9 cellular contexts compared by ENCODE assay signal in the genomic region with DNA sequence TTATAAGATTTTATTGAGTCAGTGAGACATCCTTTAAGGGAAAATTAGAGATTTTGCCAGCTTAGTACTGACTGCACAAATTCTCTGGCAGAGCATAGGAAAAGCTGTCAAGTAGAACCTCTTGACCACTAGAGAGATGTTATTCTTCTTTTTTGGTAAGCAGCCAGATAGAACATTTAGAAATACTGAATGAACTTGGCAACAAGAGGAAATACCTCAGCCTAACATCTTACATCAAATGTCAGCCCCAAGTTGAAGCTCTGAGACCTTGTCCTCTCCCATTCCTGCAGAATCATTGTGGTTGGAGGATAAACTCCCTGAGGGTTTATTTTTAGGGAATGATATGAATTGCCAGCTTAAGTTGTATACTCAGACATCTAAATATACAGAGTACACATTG. TPM values are rescaled to one million over a fixed set of nuclear protein-coding genes. Genes with fewer than 3 reads are reported as not detected.
DNase-seq lines count a peak whose midpoint lies in the region; ATAC-seq, FAIRE-seq and TF ChIP-seq lines count a peak whose summit lies in the region.
"Had no signal": no experiment of that assay in that cellular context is flagged by ENCODE, and none has a peak within 500 bp of the region (broad histone marks: within the 10 kb centered on the region; RNA-seq: fewer than 3 reads in every experiment).

No MANE protein-coding gene starts in this region.

- H3K4me1 ChIP-seq in K562 (replicated peaks in 1 of 2; ENCODE audit: control insufficient read depth in 2 of 2, insufficient read depth in 2 of 2, low read length in 2 of 2) (peaks cover 0 to 19% of the 10 kb centered on the region in 2 experiments; a peak in 2 of 5 replicates), stomach smooth muscle (ENCODE audit: control insufficient read depth, insufficient read depth, low read length) (peaks cover 23% of the 10 kb centered on the region)

- FAIRE-seq in K562 (lab: Jason Lieb, UNC), result peak; percentile 69

- TF ChIP-seq RAD21 in K562 (CRISPR knock-in tag; conservative IDR thresholded peaks at IDR 0.05 in 1 of 2, IDR thresholded peaks at IDR 0.05 in 1 of 2), result no peak

- TF ChIP-seq POLR2A in K562 (conservative IDR thresholded peaks at IDR 0.05), result no peak

- no peaks in the 10 kb centered on the region for H3K79me2 ChIP-seq in K562 (ENCODE audit: control insufficient read depth, insufficient read depth, low read length)

- no peak for TF ChIP-seq EP300 in K562 (IDR thresholded peaks at IDR 0.05; ENCODE audit: low read length)

- in situ Hi-C loops in K562 (cut with MboI), result no loop called here

- intact Hi-C loops in K562 (cut with micrococcal nuclease), result no loop called here

- CTCF ChIA-PET in K562 (lab: Yijun Ruan, JAX; ENCODE audit: low intra/inter-chr PET ratio), result no interaction called here
- CTCF ChIA-PET in activated CD8-positive, alpha-beta T cell treated with anti-CD3 and anti-CD28 coated beads, Interleukin-2, amount 10 ng/mL, durations not matched to agents 7 days and 5 days (lab: Charles Lee), result no interaction called here

- no peaks in the 10 kb centered on the region for H4K20me1 ChIP-seq in K562 (replicated peaks; ENCODE audit: control insufficient read depth, insufficient read depth, low read length)

- ATAC-seq in K562 (peak; percentile 61), HG02798 (IDR thresholded peaks at IDR 0.05; ENCODE audit: poor library complexity, unreplicated experiment) (no peak), HG02571 (IDR thresholded peaks at IDR 0.05; ENCODE audit: unreplicated experiment) (no peak), HG03432 (IDR thresholded peaks at IDR 0.05; ENCODE audit: unreplicated experiment) (no peak)
- no peak for ATAC-seq in activated CD8-positive, alpha-beta T cell treated with anti-CD3 and anti-CD28 coated beads, Interleukin-2, amount 10 ng/mL, durations not matched to agents 7 days and 5 days

- no peak overlapping the region for H3K4me2 ChIP-seq in K562 (ENCODE audit: insufficient read depth, low read length)

- H3K27ac ChIP-seq in K562 (ENCODE audit: extremely low read depth, low read depth, low read length) (no peak overlapping the region), stomach smooth muscle (ENCODE audit: low read length) (peak overlapping the region; percentile 58)

- peak overlapping the region; percentile 69; the same call in 1 of the 2 replicates for H3K4me3 Mint-ChIP-seq in HFFc6
- H3K4me3 Mint-ChIP-seq in activated CD8-positive, alpha-beta T cell treated with anti-CD3 and anti-CD28 coated beads, Interleukin-2, amount 10 ng/mL, durations not matched to agents 7 days and 5 days, result no peak overlapping the region

- H3K27me3 ChIP-seq in K562 (ENCODE audit: control insufficient read depth in 2 of 2, insufficient read depth in 2 of 2, low read length in 2 of 2) (no peaks in the 10 kb centered on the region), stomach smooth muscle (ENCODE audit: control insufficient read depth in 1 of 2, insufficient read depth in 2 of 2, low read length in 2 of 2) (no peaks in the 10 kb centered on the region)

- H3K4me1 Mint-ChIP-seq in HFFc6 (ENCODE audit: low read depth), result peaks cover 74% of the 10 kb centered on the region
- peaks cover 3% of the 10 kb centered on the region for H3K4me1 Mint-ChIP-seq in activated CD8-positive, alpha-beta T cell treated with anti-CD3 and anti-CD28 coated beads, Interleukin-2, amount 10 ng/mL, durations not matched to agents 7 days and 5 days (ENCODE audit: low read depth)

- H3K9me3 ChIP-seq in K562 (replicated peaks; ENCODE audit: control insufficient read depth, insufficient read depth, low read depth, low read length) (no peaks in the 10 kb centered on the region), stomach smooth muscle (ENCODE audit: control insufficient read depth in 2 of 2, low read length in 2 of 2) (no peaks in the 10 kb centered on the region)

- DNase-seq in HFFc6 (peak; percentile 93), K562 (ENCODE audit: extremely low read depth in 1 of 4, low spot score in 3 of 4) (peak in 2 of 4 experiments; percentile 9 to 38), inferior parietal cortex (ENCODE audit: extremely low spot score) (peak; percentile 57)
- no peak for DNase-seq in activated CD8-positive, alpha-beta T cell treated with anti-CD3 and anti-CD28 coated beads, Interleukin-2, amount 10 ng/mL, durations not matched to agents 7 days and 5 days
- DNase-seq: KBM-7 had no signal

- TF ChIP-seq CTCF in HFFc6 (IDR thresholded peaks at IDR 0.05) (no peak), K562 (IDR thresholded peaks at IDR 0.05 in 2 of 3, conservative IDR thresholded peaks at IDR 0.05 in 1 of 3; ENCODE audit: insufficient read depth in 2 of 3, low read depth in 1 of 3, low read length in 3 of 3) (no peak)

- peaks cover 4% of the 10 kb centered on the region; the same call in 1 of the 2 replicates for H3K36me3 Mint-ChIP-seq in HFFc6 (ENCODE audit: low read depth)
- peaks cover 19% of the 10 kb centered on the region for H3K36me3 Mint-ChIP-seq in activated CD8-positive, alpha-beta T cell treated with anti-CD3 and anti-CD28 coated beads, Interleukin-2, amount 10 ng/mL, durations not matched to agents 7 days and 5 days (ENCODE audit: low read depth)

- POLR2A ChIA-PET in K562 (lab: Yijun Ruan, JAX), result interaction anchor here (1.0 to 1.3 kb wide), 3 partner anchors 11 to 18 kb away, joined by 3 read pairs; no protein-coding TSS in a partner anchor
- POLR2A ChIA-PET in activated CD8-positive, alpha-beta T cell treated with anti-CD3 and anti-CD28 coated beads, Interleukin-2, amount 10 ng/mL, durations not matched to agents 7 days and 5 days (lab: Charles Lee), result interaction anchor here (0.7 kb wide), 1 partner anchor 11 kb away, joined by 4 read pairs; no protein-coding TSS in a partner anchor

- no peak overlapping the region for H3K9ac ChIP-seq in K562 (ENCODE audit: insufficient read depth in 1 of 2, low read depth in 2 of 2, low read length in 2 of 2)
- H3K9ac ChIP-seq in stomach smooth muscle (ENCODE audit: low read length in 2 of 2), result no peak overlapping the region

- H3K9me3 Mint-ChIP-seq in HFFc6, result no peaks in the 10 kb centered on the region
- H3K9me3 Mint-ChIP-seq in activated CD8-positive, alpha-beta T cell treated with anti-CD3 and anti-CD28 coated beads, Interleukin-2, amount 10 ng/mL, durations not matched to agents 7 days and 5 days (ENCODE audit: insufficient read depth), result no peaks in the 10 kb centered on the region

- H3K4me3 ChIP-seq in K562, result no peak overlapping the region
- no peak overlapping the region for H3K4me3 ChIP-seq in stomach smooth muscle (ENCODE audit: low read length in 2 of 2)

- no peaks in the 10 kb centered on the region for H3K9me1 ChIP-seq in K562 (ENCODE audit: control insufficient read depth, insufficient read depth, low read length)

- no peak overlapping the region for H2AFZ ChIP-seq in K562 (ENCODE audit: low read depth, low read length)

- peak overlapping the region; percentile 97 for H3K27ac Mint-ChIP-seq in HFFc6
- no peak overlapping the region for H3K27ac Mint-ChIP-seq in activated CD8-positive, alpha-beta T cell treated with anti-CD3 and anti-CD28 coated beads, Interleukin-2, amount 10 ng/mL, durations not matched to agents 7 days and 5 days

- no TSS peak for BruUV-seq in K562 (replicated peaks; lab: Mats Ljungman, UMichigan)

- H3K36me3 ChIP-seq in K562 (ENCODE audit: control insufficient read depth, insufficient read depth, low read length) (no peaks in the 10 kb centered on the region), stomach smooth muscle (ENCODE audit: control insufficient read depth in 2 of 2, insufficient read depth in 2 of 2, low read length in 2 of 2) (no peaks in the 10 kb centered on the region)

- H3K27me3 Mint-ChIP-seq in HFFc6 (ENCODE audit: insufficient read depth), result peaks cover 1% of the 10 kb centered on the region; the same call in 1 of the 2 replicates
- no peaks in the 10 kb centered on the region for H3K27me3 Mint-ChIP-seq in activated CD8-positive, alpha-beta T cell treated with anti-CD3 and anti-CD28 coated beads, Interleukin-2, amount 10 ng/mL, durations not matched to agents 7 days and 5 days (ENCODE audit: low read depth)

RNA-seq across cellular contexts. Expression of a gene that starts 53.4 kb away (rescaled TPM):
- 10 to 100 TPM; 17.8 to 23.4 (median 21.4) TPM for total RNA-seq in HFFc6 (2021; fragmentation: NEBNext Ultra II Directional; extraction: Animal tissue kit (Norgen Biotek cat#: 25700))
- 9.2 and 21.8 TPM in 2 replicates for total RNA-seq in K562 (2011; cell fraction: chromatin; rRNA removed; ENCODE audit: low replicate concordance)
- 5.7 and 6.7 TPM in 2 replicates for total RNA-seq in K562 (2011; cell fraction: nucleolus; rRNA removed)
- total RNA-seq in K562 (2011; cell fraction: nucleoplasm; rRNA removed), result 12.9 and 23.4 TPM in 2 replicates
- total RNA-seq in K562 (2014; rRNA removed), result 1.7 and 2.9 TPM in 2 replicates
- total RNA-seq in K562 (2014; rRNA removed; fragmentation: Illumina TruSeq; extraction: Trizol), result 5.1 and 6.1 TPM in 2 replicates
- 4.5 and 5.0 TPM in 2 replicates for total RNA-seq in K562 (2015; rRNA removed; fragmentation: Illumina TruSeq; extraction: Trizol)
- 4.0 and 4.4 TPM in 2 replicates for total RNA-seq in K562 (2021)
- 3.5 and 3.6 TPM in 2 replicates for polyA plus RNA-seq in K562 (2011; rRNA removed)
- polyA plus RNA-seq in K562 (2011; cell fraction: cytosol; rRNA removed), result 0.60 and 1.3 TPM in 2 replicates
- 2.5 and 3.0 TPM in 2 replicates for polyA plus RNA-seq in K562 (2011; cell fraction: nucleus; rRNA removed)
- polyA plus RNA-seq in K562 (2012), result 1.7 and 2.4 TPM in 2 replicates
- polyA plus RNA-seq in K562 (2014; fragmentation: Illumina TruSeq; extraction: Trizol), result 2.4 and 2.8 TPM in 2 replicates
- 1 to 10 TPM; 1.6 to 1.8 TPM for polyA plus RNA-seq in K562 (2014; fragmentation: Nextera tagmentation; extraction: Ambion mirVana)
- 2.9 and 3.1 TPM in 2 replicates for polyA plus RNA-seq in K562 (2014; rRNA removed)
- polyA minus RNA-seq in K562 (2011; rRNA and poly(A)+ RNA removed), result 8.2 and 10.7 TPM in 2 replicates
- polyA minus RNA-seq in K562 (2011; cell fraction: cytosol; rRNA and poly(A)+ RNA removed), result 1.8 and 3.1 TPM in 2 replicates
- polyA minus RNA-seq in K562 (2011; cell fraction: nucleus; rRNA and poly(A)+ RNA removed), result 5.7 and 9.3 TPM in 2 replicates
- 10 to 100 TPM in 1 of 2 experiments, 1 to 10 TPM in 1; 9.9 to 10.7 TPM for total RNA-seq in activated CD8-positive, alpha-beta T cell treated with anti-CD3 and anti-CD28 coated beads, Interleukin-2, amount 10 ng/mL, durations not matched to agents 7 days and 5 days

RNA-seq across cellular contexts. Expression of a gene that starts 55.5 kb away (rescaled TPM):
- total RNA-seq in HFFc6 (2021; fragmentation: NEBNext Ultra II Directional; extraction: Animal tissue kit (Norgen Biotek cat#: 25700)), result 10 to 100 TPM; 51.9 to 64.6 (median 56.5) TPM
- total RNA-seq in K562 (2011; cell fraction: chromatin; rRNA removed; ENCODE audit: low replicate concordance), result 1.1 TPM in 1 of 2 replicates, not detected in the other
- total RNA-seq in K562 (2011; cell fraction: nucleolus; rRNA removed), result 0.17 TPM in 1 of 2 replicates, not detected in the other
- total RNA-seq in K562 (2011; cell fraction: nucleoplasm; rRNA removed), result 0.29 and 1.1 TPM in 2 replicates
- 0.95 and 1.4 TPM in 2 replicates for total RNA-seq in K562 (2014; rRNA removed)
- 0.76 and 1.2 TPM in 2 replicates for total RNA-seq in K562 (2014; rRNA removed; fragmentation: Illumina TruSeq; extraction: Trizol)
- total RNA-seq in K562 (2015; rRNA removed; fragmentation: Illumina TruSeq; extraction: Trizol), result 0.98 and 1.2 TPM in 2 replicates
- total RNA-seq in K562 (2021), result 0.60 and 0.92 TPM in 2 replicates
- polyA plus RNA-seq in K562 (2011; rRNA removed), result 0.07 and 0.18 TPM in 2 replicates
- polyA plus RNA-seq in K562 (2011; cell fraction: cytosol; rRNA removed), result 0.03 and 0.09 TPM in 2 replicates
- 0.06 TPM in 1 of 2 replicates, not detected in the other for polyA plus RNA-seq in K562 (2011; cell fraction: nucleus; rRNA removed)
- polyA plus RNA-seq in K562 (2012), result 0.55 and 1.3 TPM in 2 replicates
- 1.2 and 1.8 TPM in 2 replicates for polyA plus RNA-seq in K562 (2014; fragmentation: Illumina TruSeq; extraction: Trizol)
- polyA plus RNA-seq in K562 (2014; fragmentation: Nextera tagmentation; extraction: Ambion mirVana), result under 1 TPM; 0.46 to 0.51 TPM
- polyA plus RNA-seq in K562 (2014; rRNA removed), result 0.86 and 0.97 TPM in 2 replicates
- polyA minus RNA-seq in K562 (2011; rRNA and poly(A)+ RNA removed), result 0.09 and 0.63 TPM in 2 replicates
- polyA minus RNA-seq in K562 (2011; cell fraction: cytosol; rRNA and poly(A)+ RNA removed), result not detected in 2 replicates
- polyA minus RNA-seq in K562 (2011; cell fraction: nucleus; rRNA and poly(A)+ RNA removed), result 0.27 and 0.33 TPM in 2 replicates
- total RNA-seq in activated CD8-positive, alpha-beta T cell treated with anti-CD3 and anti-CD28 coated beads, Interleukin-2, amount 10 ng/mL, durations not matched to agents 7 days and 5 days, result 1 to 10 TPM; 3.3 to 3.4 TPM

Comparison
In these comparisons a context has a peak if more than half of its experiments do, and no peak if none do; other contexts are left out.
1. RNA of a gene that starts 55.5 kb away (total RNA-seq): 51.9 to 64.6 TPM in HFFc6; 3.3 to 3.4 TPM in activated CD8-positive, alpha-beta T cell treated with anti-CD3 and anti-CD28 coated beads, Interleukin-2, amount 10 ng/mL, durations not matched to agents 7 days and 5 days and 0.17 to 1.4 TPM in K562; every median in the first group is over 10 times any median in the second.